In genomic region chr1:206725053-206725963, GRCh38 we compare ENCODE assay signal across 8 cellular contexts. TPM values are rescaled to one million over a fixed set of nuclear protein-coding genes. Genes with fewer than 3 reads are reported as not detected.
DNase-seq lines count a peak whose midpoint lies in the region; ATAC-seq and TF ChIP-seq lines count a peak whose summit lies in the region.

No MANE protein-coding gene starts in this region.

- WGBS in hepatocyte (ENCODE audit: low lambda C conversion rate, missing lambda C conversion rate): 78% methylated on average over 11 of the region's 11 CpGs

- H3K4me2 ChIP-seq in GM23338 (no peak overlapping the region), PC-9 (0 out of 2 replicates have a peak overlapping the region, but pooled peaks have one; percentile 66), hepatocyte (no peak overlapping the region)

- no TSS peak for BruUV-seq in PC-9 (replicated peaks; lab: Mats Ljungman, UMichigan)

- DNase-seq in BJ (ENCODE audit: low read depth) (no peak), GM23338 (ENCODE audit: low spot score) (peak; percentile 81), PC-9 (peak in 1 of 2 experiments; percentile 21), hepatocyte (ENCODE audit: low spot score) (peak; percentile 57), NCI-H524 treated with DMSO at 0.1 percent for 48 hours (lab: John Stamatoyannopoulos, UW) (no peak)
- DNase-seq in activated naive CD4-positive, alpha-beta T cell (lab: John Stamatoyannopoulos, UW): peak in 3 of 4 experiments; percentile 18 to 56 (median 26)
- DNase-seq in stimulated activated CD4-positive, alpha-beta T cell treated with anti-CD3 and anti-CD28 coated beads, TNF-alpha, amount 100 ng/mL, for 24 hours (ENCODE audit: low read depth in 3 of 3): peak in 2 of 3 experiments; percentile 32 to 58

- ATAC-seq in GM23338 (peak; percentile 62), HG03521 (IDR thresholded peaks at IDR 0.05; ENCODE audit: unreplicated experiment) (no peak)

- CTCF ChIA-PET in BJ (lab: Yijun Ruan, JAX): interaction anchor here (0.6 to 6.5 kb wide), 46 partner anchors 10 to 351 kb away, joined by 3 to 55 read pairs (median 5); partner anchors contain the start of genes DYRK3, EIF2D, IL19 and IL20
- CTCF ChIA-PET in PC-9 (lab: Charles Lee): interaction anchor here (0.5 to 1.2 kb wide), 6 partner anchors 34 to 1238 kb away, joined by 3 to 6 read pairs (median 4); no protein-coding TSS in a partner anchor

- H3K36me3 Mint-ChIP-seq in GM23338 (ENCODE audit: low read depth): peaks cover 3% of the 10 kb centered on the region; the same call in 2 of the 3 replicates

- H3K27ac ChIP-seq in GM23338 (ENCODE audit: low read depth) (no peak overlapping the region), PC-9 (no peak overlapping the region), hepatocyte (no peak overlapping the region)

- peak; percentile 79 for TF ChIP-seq CTCF in BJ (IDR thresholded peaks at IDR 0.05; ENCODE audit: insufficient read depth, low read depth, low read length)
- peak; percentile 75 to 77 for TF ChIP-seq CTCF in GM23338 (conservative IDR thresholded peaks at IDR 0.05; ENCODE audit: low read depth in 2 of 2)
- no peak; the same call in 1 of the 2 replicates for TF ChIP-seq CTCF in PC-9 (conservative IDR thresholded peaks at IDR 0.05)
- peak; percentile 55 for TF ChIP-seq CTCF in hepatocyte (IDR thresholded peaks at IDR 0.05; ENCODE audit: poor library complexity)

- H3K4me1 Mint-ChIP-seq in GM23338: peaks cover 27% of the 10 kb centered on the region

- intact Hi-C loops in PC-9 (cut with micrococcal nuclease; ENCODE audit: unreplicated experiment): loop anchor here (5.0 kb wide), 3 partner anchors 88 to 352 kb away; partner anchors contain the start of gene DYRK3

- H3K36me3 ChIP-seq in BJ (ENCODE audit: control insufficient read depth, insufficient read depth, low read length) (peaks cover 8% of the 10 kb centered on the region), GM23338 (ENCODE audit: insufficient read depth) (no peaks in the 10 kb centered on the region), PC-9 (ENCODE audit: low read depth) (no peaks in the 10 kb centered on the region), hepatocyte (replicated peaks; ENCODE audit: insufficient read depth, low read depth) (no peaks in the 10 kb centered on the region)

- H3K4me3 ChIP-seq in BJ (ENCODE audit: low read depth, low read length) (no peak overlapping the region), GM23338 (no peak overlapping the region), PC-9 (no peak overlapping the region), hepatocyte (no peak overlapping the region)

- H3K9me3 ChIP-seq in PC-9 (ENCODE audit: insufficient read depth, low read depth): no peaks in the 10 kb centered on the region
- no peaks in the 10 kb centered on the region for H3K9me3 ChIP-seq in hepatocyte (ENCODE audit: low read depth)

- H3K4me3 Mint-ChIP-seq in GM23338: no peak overlapping the region

- H2AFZ ChIP-seq in GM23338 (no peak overlapping the region), PC-9 (no peak overlapping the region), hepatocyte (no peak overlapping the region)

- no peaks in the 10 kb centered on the region for H3K9me2 ChIP-seq in GM23338 (ENCODE audit: insufficient read depth)
- H3K9me2 ChIP-seq in PC-9 (ENCODE audit: insufficient read depth): no peaks in the 10 kb centered on the region
- no peaks in the 10 kb centered on the region for H3K9me2 ChIP-seq in hepatocyte (replicated peaks; ENCODE audit: insufficient read depth)

- peaks cover 33% of the 10 kb centered on the region for H3K79me2 ChIP-seq in GM23338 (replicated peaks; ENCODE audit: insufficient read depth)
- peaks cover 50% of the 10 kb centered on the region for H3K79me2 ChIP-seq in PC-9 (ENCODE audit: low read depth)
- H3K79me2 ChIP-seq in hepatocyte: peaks cover 84% of the 10 kb centered on the region

- H3K9me3 Mint-ChIP-seq in GM23338: no peaks in the 10 kb centered on the region

- peaks cover 6% of the 10 kb centered on the region for H3K27me3 Mint-ChIP-seq in GM23338 (ENCODE audit: insufficient read depth, low read depth, poor library complexity)

- H3K4me1 ChIP-seq in GM23338 (ENCODE audit: insufficient read depth) (peaks cover 19% of the 10 kb centered on the region), PC-9 (replicated peaks; ENCODE audit: insufficient read depth) (peaks cover 44% of the 10 kb centered on the region), hepatocyte (ENCODE audit: insufficient read depth) (peaks cover 10% of the 10 kb centered on the region)

- H3K27ac Mint-ChIP-seq in GM23338: no peak overlapping the region

- H3F3A ChIP-seq in GM23338 (replicated peaks; ENCODE audit: low read depth) (no peaks in the 10 kb centered on the region), PC-9 (ENCODE audit: insufficient read depth, low read depth) (peaks cover 17% of the 10 kb centered on the region; the same call in 1 of the 2 replicates)

- H4K20me1 ChIP-seq in GM23338 (replicated peaks; ENCODE audit: insufficient read depth) (peaks cover 32% of the 10 kb centered on the region), PC-9 (ENCODE audit: insufficient read depth) (peaks cover 29% of the 10 kb centered on the region), hepatocyte (ENCODE audit: insufficient read depth, poor library complexity, severe bottlenecking) (peaks cover 87% of the 10 kb centered on the region)

- no peaks in the 10 kb centered on the region for H3K27me3 ChIP-seq in BJ (ENCODE audit: control insufficient read depth, insufficient read depth, low read length)
- H3K27me3 ChIP-seq in GM23338 (ENCODE audit: insufficient read depth): no peaks in the 10 kb centered on the region
- H3K27me3 ChIP-seq in PC-9 (ENCODE audit: insufficient read depth, low read depth): no peaks in the 10 kb centered on the region
- H3K27me3 ChIP-seq in hepatocyte: no peaks in the 10 kb centered on the region

- POLR2A ChIA-PET in BJ (lab: Charles Lee): no interaction called here
- POLR2A ChIA-PET in PC-9 (lab: Charles Lee; ENCODE audit: unreplicated experiment): no interaction called here

TF ChIP-seq in GM23338, 12 proteins besides CTCF, POLR2A, EP300 and RAD21 (continues in another document):
- no peak for TF ChIP-seq EZH2 (IDR thresholded peaks at IDR 0.05; ENCODE audit: low read depth, unreplicated experiment)
- no peak for TF ChIP-seq STAT1 (IDR thresholded peaks at IDR 0.05; ENCODE audit: unreplicated experiment)
- TF ChIP-seq POLR2AphosphoS5 (IDR thresholded peaks at IDR 0.05; ENCODE audit: low read depth): no peak
- TF ChIP-seq, protein P1, sequence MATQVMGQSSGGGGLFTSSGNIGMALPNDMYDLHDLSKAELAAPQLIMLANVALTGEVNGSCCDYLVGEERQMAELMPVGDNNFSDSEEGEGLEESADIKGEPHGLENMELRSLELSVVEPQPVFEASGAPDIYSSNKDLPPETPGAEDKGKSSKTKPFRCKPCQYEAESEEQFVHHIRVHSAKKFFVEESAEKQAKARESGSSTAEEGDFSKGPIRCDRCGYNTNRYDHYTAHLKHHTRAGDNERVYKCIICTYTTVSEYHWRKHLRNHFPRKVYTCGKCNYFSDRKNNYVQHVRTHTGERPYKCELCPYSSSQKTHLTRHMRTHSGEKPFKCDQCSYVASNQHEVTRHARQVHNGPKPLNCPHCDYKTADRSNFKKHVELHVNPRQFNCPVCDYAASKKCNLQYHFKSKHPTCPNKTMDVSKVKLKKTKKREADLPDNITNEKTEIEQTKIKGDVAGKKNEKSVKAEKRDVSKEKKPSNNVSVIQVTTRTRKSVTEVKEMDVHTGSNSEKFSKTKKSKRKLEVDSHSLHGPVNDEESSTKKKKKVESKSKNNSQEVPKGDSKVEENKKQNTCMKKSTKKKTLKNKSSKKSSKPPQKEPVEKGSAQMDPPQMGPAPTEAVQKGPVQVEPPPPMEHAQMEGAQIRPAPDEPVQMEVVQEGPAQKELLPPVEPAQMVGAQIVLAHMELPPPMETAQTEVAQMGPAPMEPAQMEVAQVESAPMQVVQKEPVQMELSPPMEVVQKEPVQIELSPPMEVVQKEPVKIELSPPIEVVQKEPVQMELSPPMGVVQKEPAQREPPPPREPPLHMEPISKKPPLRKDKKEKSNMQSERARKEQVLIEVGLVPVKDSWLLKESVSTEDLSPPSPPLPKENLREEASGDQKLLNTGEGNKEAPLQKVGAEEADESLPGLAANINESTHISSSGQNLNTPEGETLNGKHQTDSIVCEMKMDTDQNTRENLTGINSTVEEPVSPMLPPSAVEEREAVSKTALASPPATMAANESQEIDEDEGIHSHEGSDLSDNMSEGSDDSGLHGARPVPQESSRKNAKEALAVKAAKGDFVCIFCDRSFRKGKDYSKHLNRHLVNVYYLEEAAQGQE (IDR thresholded peaks at IDR 0.05; ENCODE audit: unreplicated experiment): no peak
- TF ChIP-seq ZNF114 (CRISPR knock-in tag; IDR thresholded peaks at IDR 0.05): no peak
- no peak for TF ChIP-seq JUNB (IDR thresholded peaks at IDR 0.05; ENCODE audit: unreplicated experiment)
- no peak for TF ChIP-seq EZH2phosphoT487 (IDR thresholded peaks at IDR 0.05; ENCODE audit: unreplicated experiment)
- no peak for TF ChIP-seq NANOG (IDR thresholded peaks at IDR 0.05; ENCODE audit: borderline replicate concordance)

RNA-seq across cellular contexts. Expression of gene MAPKAPK2, which starts 40.6 kb away (rescaled TPM):
- polyA plus RNA-seq in BJ (2011; rRNA removed): 65.6 and 80.1 TPM in 2 replicates
- polyA minus RNA-seq in BJ (2011; rRNA and poly(A)+ RNA removed): 54.4 and 63.8 TPM in 2 replicates
- 30.4 and 32.1 TPM in 2 replicates for total RNA-seq in GM23338 (2014; rRNA removed; shearing (Covaris generic))
- polyA plus RNA-seq in GM23338 (2016; fragmentation: Nextera tagmentation; extraction: Ambion mirVana): 9.6 and 10.1 TPM in 2 replicates
- 62.6 and 70.6 TPM in 2 replicates for total RNA-seq in PC-9 (2021)
- 38.9 and 39.4 TPM in 2 replicates for total RNA-seq in hepatocyte
- 12.8 and 13.3 TPM in 2 replicates for polyA plus RNA-seq in hepatocyte

RNA-seq across cellular contexts. Expression of gene IL19, which starts 45.3 kb away (rescaled TPM):
- polyA plus RNA-seq in BJ (2011; rRNA removed): not detected in 2 replicates
- polyA minus RNA-seq in BJ (2011; rRNA and poly(A)+ RNA removed): not detected in 2 replicates
- total RNA-seq in GM23338 (2014; rRNA removed; shearing (Covaris generic)): not detected in 2 replicates
- polyA plus RNA-seq in GM23338 (2016; fragmentation: Nextera tagmentation; extraction: Ambion mirVana): not detected in 2 replicates
- total RNA-seq in PC-9 (2021): not detected in 2 replicates
- 0.28 and 0.37 TPM in 2 replicates for total RNA-seq in hepatocyte
- not detected in 2 replicates for polyA plus RNA-seq in hepatocyte

RNA-seq across cellular contexts. Expression of gene IL10, which starts 47.0 kb away (rescaled TPM):
- polyA plus RNA-seq in BJ (2011; rRNA removed) (not detected in 2 replicates), GM23338 (2016; fragmentation: Nextera tagmentation; extraction: Ambion mirVana) (not detected in 2 replicates), hepatocyte (0.49 and 0.50 TPM in 2 replicates)
- not detected in 2 replicates for polyA minus RNA-seq in BJ (2011; rRNA and poly(A)+ RNA removed)
- not detected in 2 replicates for total RNA-seq in GM23338 (2014; rRNA removed; shearing (Covaris generic))
- total RNA-seq in PC-9 (2021) (not detected in 2 replicates), hepatocyte (not detected in 2 replicates)

Comparison
In these comparisons a context has a peak if more than half of its experiments do, and no peak if none do; other contexts are left out.
1. DNase-seq: peak in GM23338 (single experiment), activated naive CD4-positive, alpha-beta T cell (3 of 4), hepatocyte (single experiment) and stimulated activated CD4-positive, alpha-beta T cell treated with anti-CD3 and anti-CD28 coated beads, TNF-alpha, amount 100 ng/mL, for 24 hours (2 of 3); none in BJ (single experiment) and NCI-H524 treated with DMSO at 0.1 percent for 48 hours (single experiment).